In genomic region chr15:42490743-42491539, GRCh38 we compare ENCODE assay signal across 1 cellular context.
A peak's percentile ranks its signal among the peaks of the same experiment; 100 is the strongest.
TF ChIP-seq lines count a peak whose summit lies in the region.

TSS of gene ZNF106 (minus strand) at chr15:42491141. CDS start at chr15:42472289, 18,852 bp downstream.

TF ChIP-seq in K562, 482 proteins besides CTCF, POLR2A, EP300 and RAD21 (continued from another document and continues in another):
- TF ChIP-seq PRDM10 (IDR thresholded peaks at IDR 0.05; ENCODE audit: partially characterized antibody) (peak; percentile 34), ZFPM2 (CRISPR knock-in tag; IDR thresholded peaks at IDR 0.05) (no peak), ZNF318 (IDR thresholded peaks at IDR 0.05; ENCODE audit: borderline replicate concordance in 1 of 2, low read depth in 1 of 2) (peak in 1 of 2 experiments; percentile 71; a peak in 1 of 4 replicates), GTF2F1 (IDR thresholded peaks at IDR 0.05; ENCODE audit: low read depth, low read length) (peak; percentile 83; the same call in 1 of the 2 replicates), FOXA3 (CRISPR knock-in tag; conservative IDR thresholded peaks at IDR 0.05 in 1 of 2, IDR thresholded peaks at IDR 0.05 in 1 of 2) (no peak), EWSR1 (IDR thresholded peaks at IDR 0.05; ENCODE audit: borderline replicate concordance, low read depth, partially characterized antibody) (no peak), KDM5B (IDR thresholded peaks at IDR 0.05; ENCODE audit: insufficient replicate concordance, low read depth, low read length) (peak; percentile 85), STAT6 (CRISPR knock-in tag; IDR thresholded peaks at IDR 0.05) (no peak), POLR2B (IDR thresholded peaks at IDR 0.05; ENCODE audit: low read depth, partially characterized antibody) (peak; percentile 81), LCOR (CRISPR knock-in tag; IDR thresholded peaks at IDR 0.05) (peak; percentile 95), CREM (IDR thresholded peaks at IDR 0.05; ENCODE audit: low read depth) (peak; percentile 97), TEAD1 (CRISPR knock-in tag; IDR thresholded peaks at IDR 0.05) (peak in 1 of 2 experiments; percentile 18; a peak in 2 of 4 replicates), PHTF2 (CRISPR knock-in tag; IDR thresholded peaks at IDR 0.05) (no peak), ZFP30 (CRISPR knock-in tag; IDR thresholded peaks at IDR 0.05; ENCODE audit: borderline replicate concordance) (no peak), TFAM (CRISPR knock-in tag; conservative IDR thresholded peaks at IDR 0.05) (no peak), TSHZ1 (CRISPR knock-in tag; IDR thresholded peaks at IDR 0.05) (no peak), ZNF24 (IDR thresholded peaks at IDR 0.05) (peak; percentile 13; the same call in 1 of the 2 replicates), EHMT2 (IDR thresholded peaks at IDR 0.05) (peak; percentile 33; the same call in 1 of the 2 replicates), ZNF764 (CRISPR knock-in tag; IDR thresholded peaks at IDR 0.05; ENCODE audit: low read depth) (peak; percentile 72; the same call in 1 of the 2 replicates), NR0B1 (IDR thresholded peaks at IDR 0.05; ENCODE audit: partially characterized antibody) (no peak), YY1 (IDR thresholded peaks at IDR 0.05; ENCODE audit: borderline replicate concordance in 1 of 3, control insufficient read depth in 1 of 3, extremely low read depth in 1 of 3, insufficient read depth in 3 of 3, insufficient read length in 1 of 3, insufficient replicate concordance in 2 of 3, low read depth in 1 of 3, low read length in 2 of 3) (peak; percentile 7 to 92 (median 82)), MBD2 (IDR thresholded peaks at IDR 0.05; ENCODE audit: borderline replicate concordance, low read depth) (0 out of 2 replicates have a peak, but pooled peaks have one; percentile 31), CCNT2 (IDR thresholded peaks at IDR 0.05; ENCODE audit: borderline replicate concordance, extremely low read depth, insufficient read length, low read depth, low read length) (peak; percentile 92), MTA1 (IDR thresholded peaks at IDR 0.05; ENCODE audit: borderline replicate concordance) (peak; percentile 46; the same call in 1 of the 2 replicates), CHD2 (IDR thresholded peaks at IDR 0.05; ENCODE audit: low read depth, low read length) (no peak), PCBP1 (IDR thresholded peaks at IDR 0.05; ENCODE audit: low read depth, low read length, poor library complexity, severe bottlenecking) (peak; percentile 44), ZNF449 (CRISPR knock-in tag; IDR thresholded peaks at IDR 0.05) (no peak), SMAD4 (CRISPR knock-in tag; conservative IDR thresholded peaks at IDR 0.05) (peak; percentile 80), ZNF561 (CRISPR knock-in tag; conservative IDR thresholded peaks at IDR 0.05) (no peak), VEZF1 (CRISPR knock-in tag; IDR thresholded peaks at IDR 0.05) (peak; percentile 55), PTBP1 (IDR thresholded peaks at IDR 0.05; ENCODE audit: low read depth, low read length) (no peak), FOXP1 (CRISPR knock-in tag; IDR thresholded peaks at IDR 0.05) (peak; percentile 59; the same call in 1 of the 2 replicates), CC2D1A (IDR thresholded peaks at IDR 0.05) (peak; percentile 13; the same call in 1 of the 2 replicates), FUS (optimal IDR thresholded peaks at IDR 0.05; ENCODE audit: low read depth, low read length) (no peak), PHF8 (IDR thresholded peaks at IDR 0.05; ENCODE audit: borderline replicate concordance, low read length) (peak; percentile 93; the same call in 1 of the 2 replicates)
